Comparison of ENCODE assay signal across 8 cellular contexts in the genomic region with DNA sequence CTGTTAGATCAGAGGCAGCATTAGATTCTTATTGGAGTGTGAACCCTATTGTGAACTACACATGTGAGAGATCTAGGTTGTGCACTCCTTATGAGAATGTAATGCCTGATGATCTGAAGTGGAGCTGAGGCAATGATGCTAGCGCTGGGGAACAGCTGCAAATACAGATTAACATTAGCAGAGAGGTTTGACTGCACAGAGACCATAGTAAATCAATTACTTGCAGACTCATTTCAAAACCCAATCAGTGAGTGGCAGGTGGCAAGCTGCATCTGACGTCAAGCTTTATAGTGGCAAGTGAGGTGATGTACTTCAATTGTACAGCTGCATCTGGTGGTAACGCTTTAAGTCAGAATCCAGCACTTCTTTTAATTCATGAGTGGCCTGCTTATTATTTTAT.
A peak's percentile ranks its signal among the peaks of the same experiment; 100 is the strongest.
DNase-seq lines count a peak whose midpoint lies in the region; ATAC-seq and TF ChIP-seq lines count a peak whose summit lies in the region.
"Had no signal": no experiment of that assay in that cellular context is flagged by ENCODE, and none has a peak within 500 bp of the region (broad histone marks: within the 10 kb centered on the region; RNA-seq: fewer than 3 reads in every experiment).

No MANE protein-coding gene starts in this region.

- peaks cover 4% of the 10 kb centered on the region for H3K4me1 Mint-ChIP-seq in central memory CD8-positive, alpha-beta T cell
- H3K4me1 Mint-ChIP-seq in CD14-positive monocyte = no peaks in the 10 kb centered on the region

- peak overlapping the region; percentile 67 for H3K27ac Mint-ChIP-seq in central memory CD8-positive, alpha-beta T cell (ENCODE audit: low read depth)
- H3K27ac Mint-ChIP-seq in CD14-positive monocyte = no peak overlapping the region

- intact Hi-C loops in CD14-positive monocyte (cut with micrococcal nuclease) = no loop called here

- no peak overlapping the region for H3K4me3 Mint-ChIP-seq in central memory CD8-positive, alpha-beta T cell
- H3K4me3 Mint-ChIP-seq in CD14-positive monocyte = no peak overlapping the region

- no peaks in the 10 kb centered on the region for H3K9me3 Mint-ChIP-seq in central memory CD8-positive, alpha-beta T cell
- H3K9me3 Mint-ChIP-seq in CD14-positive monocyte = peaks cover 0 to 5% (median 0%) of the 10 kb centered on the region in 7 donors

- H3K27me3 Mint-ChIP-seq in central memory CD8-positive, alpha-beta T cell = no peaks in the 10 kb centered on the region
- no peaks in the 10 kb centered on the region for H3K27me3 Mint-ChIP-seq in CD14-positive monocyte (ENCODE audit: low read depth in 3 of 3)

- peak; percentile 79 for ATAC-seq in GM18873 (IDR thresholded peaks at IDR 0.05; ENCODE audit: low FRiP score, unreplicated experiment)
- peak; percentile 71 for ATAC-seq in GM21619 (IDR thresholded peaks at IDR 0.05; ENCODE audit: unreplicated experiment)
- peak; percentile 57 for ATAC-seq in HG03565 (IDR thresholded peaks at IDR 0.05; ENCODE audit: unreplicated experiment)
- ATAC-seq in central memory CD8-positive, alpha-beta T cell (replicated peaks; ENCODE audit: extremely low read depth, poor library complexity, severe bottlenecking) = no peak

- no peak for DNase-seq in central memory CD8-positive, alpha-beta T cell (ENCODE audit: low spot score in 2 of 2)
- DNase-seq in NCI-H748 (lab: John Stamatoyannopoulos, UW; ENCODE audit: unreplicated experiment) = no peak
- DNase-seq in AG08395 (ENCODE audit: low spot score) = no peak
- no peak for DNase-seq in CD14-positive monocyte (ENCODE audit: low spot score)
- DNase-seq: head of caudate nucleus had no signal

- H3K36me3 Mint-ChIP-seq in central memory CD8-positive, alpha-beta T cell (ENCODE audit: insufficient read depth) = no peaks in the 10 kb centered on the region
- H3K36me3 Mint-ChIP-seq in CD14-positive monocyte = no peaks in the 10 kb centered on the region

- no peak for TF ChIP-seq CTCF in CD14-positive monocyte (IDR thresholded peaks at IDR 0.05)
